In genomic region chr3:122688996-122689395, GRCh38 we compare ENCODE assay signal across 22 cellular contexts. TPM values are rescaled to one million over a fixed set of nuclear protein-coding genes. Genes with fewer than 3 reads are reported as not detected.
DNase-seq lines count a peak whose midpoint lies in the region; ATAC-seq, FAIRE-seq and TF ChIP-seq lines count a peak whose summit lies in the region.
"Had no signal": no experiment of that assay in that cellular context is flagged by ENCODE, and none has a peak within 500 bp of the region (broad histone marks: within the 10 kb centered on the region; RNA-seq: fewer than 3 reads in every experiment).

No MANE protein-coding gene starts in this region.

- H3K4me1 Mint-ChIP-seq in HFFc6 (ENCODE audit: low read depth): peaks cover 8% of the 10 kb centered on the region
- peaks cover 32% of the 10 kb centered on the region for H3K4me1 Mint-ChIP-seq in activated CD4-positive, alpha-beta memory T cell treated with anti-CD3 and anti-CD28 coated beads, Interleukin-2, amount 10 ng/mL, durations not matched to agents 7 days and 5 days
- peaks cover 12% of the 10 kb centered on the region for H3K4me1 Mint-ChIP-seq in Calu3 (ENCODE audit: low read depth, unreplicated experiment)
- H3K4me1 Mint-ChIP-seq: H9, WTC11 had no signal

- H3K4me3 ChIP-seq in bronchial epithelial cell (ENCODE audit: low read depth, low read length): no peak overlapping the region
- H3K4me3 ChIP-seq: prostate gland, skin epidermis had no signal

- H3K36me3 ChIP-seq in bronchial epithelial cell (ENCODE audit: control insufficient read depth, insufficient read depth, low read length): peaks cover 3% of the 10 kb centered on the region

- H3K9me3 Mint-ChIP-seq in HFFc6 (no peaks in the 10 kb centered on the region), Calu3 (ENCODE audit: low read depth, unreplicated experiment) (no peaks in the 10 kb centered on the region)
- no peaks in the 10 kb centered on the region for H3K9me3 Mint-ChIP-seq in activated CD4-positive, alpha-beta memory T cell treated with anti-CD3 and anti-CD28 coated beads, Interleukin-2, amount 10 ng/mL, durations not matched to agents 7 days and 5 days
- H3K9me3 Mint-ChIP-seq: activated naive CD4-positive, alpha-beta T cell treated with anti-CD3 and anti-CD28 coated beads, Interleukin-2, amount 50 U/mL, for 24 hours; activated T-cell treated with anti-CD3 and anti-CD28 coated beads, Interleukin-2, amount 50 U/mL, for 72 hours; H9; WTC11 had no signal

- CTCF ChIA-PET in activated CD4-positive, alpha-beta memory T cell treated with anti-CD3 and anti-CD28 coated beads, Interleukin-2, amount 10 ng/mL, durations not matched to agents 7 days and 5 days (lab: Charles Lee): no interaction called here
- CTCF ChIA-PET in Calu3 (lab: Charles Lee): no interaction called here

- H3K36me3 Mint-ChIP-seq in HFFc6 (ENCODE audit: low read depth): no peaks in the 10 kb centered on the region; the same call in 1 of the 2 replicates
- peaks cover 44% of the 10 kb centered on the region for H3K36me3 Mint-ChIP-seq in activated CD4-positive, alpha-beta memory T cell treated with anti-CD3 and anti-CD28 coated beads, Interleukin-2, amount 10 ng/mL, durations not matched to agents 7 days and 5 days (ENCODE audit: low read depth)
- H3K36me3 Mint-ChIP-seq in Calu3 (ENCODE audit: insufficient read depth, unreplicated experiment): peaks cover 7% of the 10 kb centered on the region

- intact Hi-C loops in sciatic nerve (cut with DNase I) (no loop called here), Calu3 (cut with micrococcal nuclease; ENCODE audit: unreplicated experiment) (no loop called here)

- H3K27ac Mint-ChIP-seq in HFFc6 (no peak overlapping the region), Calu3 (ENCODE audit: unreplicated experiment) (no peak overlapping the region)
- no peak overlapping the region for H3K27ac Mint-ChIP-seq in activated CD4-positive, alpha-beta memory T cell treated with anti-CD3 and anti-CD28 coated beads, Interleukin-2, amount 10 ng/mL, durations not matched to agents 7 days and 5 days
- H3K27ac Mint-ChIP-seq: activated T-cell treated with anti-CD3 and anti-CD28 coated beads, Interleukin-2, amount 50 U/mL, for 72 hours; WTC11 had no signal

- H3K27me3 ChIP-seq in bronchial epithelial cell (ENCODE audit: control insufficient read depth, insufficient read depth, low read length): no peaks in the 10 kb centered on the region

- TF ChIP-seq CTCF in HFFc6 (IDR thresholded peaks at IDR 0.05) (no peak), bronchial epithelial cell (IDR thresholded peaks at IDR 0.05; ENCODE audit: insufficient read depth, low read length, severe bottlenecking) (no peak), Calu3 (IDR thresholded peaks at IDR 0.05; ENCODE audit: unreplicated experiment) (no peak)

- no TSS peak for BruUV-seq in Calu3 (replicated peaks; lab: Mats Ljungman, UMichigan)

- no peak for FAIRE-seq in bronchial epithelial cell (lab: Jason Lieb, UNC)
- FAIRE-seq: endometrium had no signal

- DNase-seq in HFFc6 (peak; percentile 9), NCI-H226 (peak; percentile 6), bronchial epithelial cell (ENCODE audit: low read depth) (peak; percentile 84), sciatic nerve (ENCODE audit: low spot score) (no peak), AG20443 (ENCODE audit: low spot score) (no peak), Calu3 (no peak), NCI-H2171 (lab: John Stamatoyannopoulos, UW) (no peak)
- DNase-seq in activated CD4-positive, alpha-beta memory T cell treated with anti-CD3 and anti-CD28 coated beads, Interleukin-2, amount 10 ng/mL, durations not matched to agents 7 days and 5 days: no peak
- DNase-seq: activated T-cell treated with anti-CD3 and anti-CD28 coated beads, Interleukin-2, amount 50 U/mL, for 72 hours; COR-L47; H9; NCI-H1105; NCI-H2107; NCI-H524; SHP77; stimulated activated CD4-positive, alpha-beta T cell treated with anti-CD3 and anti-CD28 coated beads, Interleukin-2, amount 100 ng/mL, for 48 hours; T-helper 2 cell had no signal

- ATAC-seq in sciatic nerve: peak; percentile 36
- ATAC-seq: activated T-cell treated with anti-CD3 and anti-CD28 coated beads, Interleukin-2, amount 50 U/mL, for 72 hours; WTC11 had no signal

- H3K4me3 Mint-ChIP-seq in HFFc6 (no peak overlapping the region), Calu3 (ENCODE audit: low read depth, unreplicated experiment) (no peak overlapping the region)
- no peak overlapping the region for H3K4me3 Mint-ChIP-seq in activated CD4-positive, alpha-beta memory T cell treated with anti-CD3 and anti-CD28 coated beads, Interleukin-2, amount 10 ng/mL, durations not matched to agents 7 days and 5 days
- H3K4me3 Mint-ChIP-seq: activated naive CD4-positive, alpha-beta T cell treated with anti-CD3 and anti-CD28 coated beads, Interleukin-2, amount 50 U/mL, for 24 hours; activated T-cell treated with anti-CD3 and anti-CD28 coated beads, Interleukin-2, amount 50 U/mL, for 72 hours; H9; WTC11 had no signal

- POLR2A ChIA-PET in activated CD4-positive, alpha-beta memory T cell treated with anti-CD3 and anti-CD28 coated beads, Interleukin-2, amount 10 ng/mL, durations not matched to agents 7 days and 5 days (lab: Charles Lee): interaction anchor here (2.2 to 3.1 kb wide), 3 partner anchors 8 to 124 kb away, joined by 9 to 10 read pairs (median 10); partner anchors contain the start of genes DTX3L, PARP14 and PARP9

- peaks cover 2% of the 10 kb centered on the region; the same call in 1 of the 2 replicates for H3K27me3 Mint-ChIP-seq in HFFc6 (ENCODE audit: insufficient read depth)
- H3K27me3 Mint-ChIP-seq in activated CD4-positive, alpha-beta memory T cell treated with anti-CD3 and anti-CD28 coated beads, Interleukin-2, amount 10 ng/mL, durations not matched to agents 7 days and 5 days: no peaks in the 10 kb centered on the region
- H3K27me3 Mint-ChIP-seq in Calu3 (ENCODE audit: unreplicated experiment): no peaks in the 10 kb centered on the region
- H3K27me3 Mint-ChIP-seq: activated naive CD4-positive, alpha-beta T cell treated with anti-CD3 and anti-CD28 coated beads, Interleukin-2, amount 50 U/mL, for 24 hours had no signal

RNA-seq across cellular contexts. Expression of gene PARP14, which starts 8.4 kb away (rescaled TPM):
- 10 to 100 TPM in 4 of 6 experiments, 1 to 10 TPM in 2; 5.3 to 16.1 (median 12.8) TPM for total RNA-seq in HFFc6 (2021; fragmentation: NEBNext Ultra II Directional; extraction: Animal tissue kit (Norgen Biotek cat#: 25700))
- total RNA-seq in bronchial epithelial cell (13.2 and 23.0 TPM in 2 replicates), sciatic nerve (58.4 TPM), Calu3 (2022) (95.5 and 168 TPM in 2 replicates)
- 100 to 1,000 TPM; 132 to 140 TPM for total RNA-seq in activated CD4-positive, alpha-beta memory T cell treated with anti-CD3 and anti-CD28 coated beads, Interleukin-2, amount 10 ng/mL, durations not matched to agents 7 days and 5 days

Comparison
In these comparisons a context has a peak if more than half of its experiments do, and no peak if none do; other contexts are left out.
1. DNase-seq: peak in HFFc6 (single experiment), NCI-H226 (single experiment) and bronchial epithelial cell (single experiment); none in sciatic nerve (single experiment), activated CD4-positive, alpha-beta memory T cell treated with anti-CD3 and anti-CD28 coated beads, Interleukin-2, amount 10 ng/mL, durations not matched to agents 7 days and 5 days (single experiment), AG20443 (single experiment), Calu3 (single experiment) and NCI-H2171 (single experiment).